ENCODE assay signal across 26 cellular contexts in the genomic region with DNA sequence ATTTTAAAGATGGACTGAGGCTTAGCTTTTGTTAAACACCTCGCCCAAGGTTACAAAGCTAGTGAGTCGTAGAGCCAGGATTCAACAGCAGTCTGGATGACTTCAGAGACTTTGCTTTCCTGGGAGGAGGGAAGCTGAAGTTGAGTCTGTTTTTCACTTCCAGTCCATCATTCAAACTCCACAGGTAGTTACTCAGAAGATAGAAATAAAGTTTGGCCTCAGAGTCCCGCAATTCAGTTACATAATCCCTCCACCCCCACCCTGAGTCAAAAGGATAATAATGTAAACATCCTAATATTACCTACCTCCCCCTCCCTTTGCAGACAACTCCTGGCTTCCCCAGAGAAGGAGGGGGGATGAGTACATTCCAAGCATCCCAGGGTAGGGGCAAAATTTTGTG. TPM values are rescaled to one million over a fixed set of nuclear protein-coding genes. Genes with fewer than 3 reads are reported as not detected.
A peak's percentile ranks its signal among the peaks of the same experiment; 100 is the strongest.
DNase-seq lines count a peak whose midpoint lies in the region; ATAC-seq, FAIRE-seq and TF ChIP-seq lines count a peak whose summit lies in the region.
"Had no signal": no experiment of that assay in that cellular context is flagged by ENCODE, and none has a peak within 500 bp of the region (broad histone marks: within the 10 kb centered on the region; RNA-seq: fewer than 3 reads in every experiment).

No MANE protein-coding gene starts in this region.

- TF ChIP-seq CTCF in IMR-90 (conservative IDR thresholded peaks at IDR 0.05; ENCODE audit: low read depth, low read length) (no peak), bronchial epithelial cell (IDR thresholded peaks at IDR 0.05; ENCODE audit: insufficient read depth, low read length, severe bottlenecking) (no peak), sigmoid colon (IDR thresholded peaks at IDR 0.05) (no peak)

- no peak overlapping the region for H4K8ac ChIP-seq in IMR-90 (ENCODE audit: low read depth in 2 of 2, low read length in 2 of 2)

- WGBS in IMR-90 (ENCODE audit: extremely low coverage in 2 of 2, insufficient read length in 1 of 2), 2 experiments = no CpG with 5 or more reads among the region's 3 CpGs
- WGBS in sigmoid colon, 2 donors = 80 to 85% methylated on average over 3 of the region's 3 CpGs

- intact Hi-C loops in IMR-90 (cut with micrococcal nuclease) (no loop called here), sigmoid colon (cut with DNase I) (no loop called here)

- no peak for FAIRE-seq in bronchial epithelial cell (lab: Jason Lieb, UNC)
- FAIRE-seq: kidney had no signal

- no peak for TF ChIP-seq EP300 in sigmoid colon (IDR thresholded peaks at IDR 0.05)

- H3K4me1 ChIP-seq in IMR-90 (ENCODE audit: control insufficient read depth, insufficient read depth, low read length) (peaks cover 6% of the 10 kb centered on the region), sigmoid colon (peaks cover 0 to 69% (median 55%) of the 10 kb centered on the region in 4 donors)

- BruUV-seq in IMR-90 (replicated peaks; lab: Mats Ljungman, UMichigan) = no TSS peak

- dilution Hi-C loops in IMR-90 (cut with HindIII; ENCODE audit: low sequenced_read_pairs, unreplicated experiment) = no loop called here

- no peak overlapping the region for H2BK15ac ChIP-seq in IMR-90 (ENCODE audit: low read depth, low read length)

- 0 out of 2 replicates have a peak overlapping the region, but pooled peaks have one; percentile 62 for H3K14ac ChIP-seq in IMR-90 (replicated peaks; ENCODE audit: low read depth, low read length)

- no peaks in the 10 kb centered on the region for H3K9me3 Mint-ChIP-seq in T-helper 1 cell treated with Interleukin-12 subunit alpha and Interleukin-12 subunit beta and Interleukin-4 antibody, amounts not matched to agents 30 μg/mL and 1 μg/mL, for 36 hours
- H3K9me3 Mint-ChIP-seq: activated B cell treated with CpG ODN at 0.5 μM for 24 hours, GM23338, IgD-negative memory B cell, neural crest cell had no signal

- TF ChIP-seq RAD21 in IMR-90 (IDR thresholded peaks at IDR 0.05; ENCODE audit: low read length) = peak; percentile 4; the same call in 1 of the 2 replicates

- no peak overlapping the region for H4K91ac ChIP-seq in IMR-90 (ENCODE audit: insufficient read depth, low read depth, low read length)

- no peak overlapping the region for H3K4me3 Mint-ChIP-seq in T-helper 1 cell treated with Interleukin-12 subunit alpha and Interleukin-12 subunit beta and Interleukin-4 antibody, amounts not matched to agents 30 μg/mL and 1 μg/mL, for 36 hours
- H3K4me3 Mint-ChIP-seq: activated B cell treated with CpG ODN at 0.5 μM for 24 hours, GM23338, neural crest cell had no signal

- H3K36me3 Mint-ChIP-seq in T-helper 1 cell treated with Interleukin-12 subunit alpha and Interleukin-12 subunit beta and Interleukin-4 antibody, amounts not matched to agents 30 μg/mL and 1 μg/mL, for 36 hours (ENCODE audit: low read depth) = peaks cover 61% of the 10 kb centered on the region

- peak; percentile 45; the same call in 1 of the 2 replicates for ATAC-seq in IMR-90 (ENCODE audit: low read depth)
- no peak for ATAC-seq in GM19455 (IDR thresholded peaks at IDR 0.05; ENCODE audit: unreplicated experiment)
- ATAC-seq: GM23338 had no signal

- no peak overlapping the region for H3K4me2 ChIP-seq in IMR-90 (ENCODE audit: low read depth, low read length)
- H3K4me2 ChIP-seq: GM23338 had no signal

- no peak overlapping the region for H4K5ac ChIP-seq in IMR-90 (ENCODE audit: low read depth, low read length)

- no peak overlapping the region for H2BK20ac ChIP-seq in IMR-90 (ENCODE audit: low read depth, low read length)

- H3K4ac ChIP-seq in IMR-90 (ENCODE audit: low read depth, low read length) = no peak overlapping the region

- peaks cover 25 to 61% of the 10 kb centered on the region in 2 experiments for H3K79me1 ChIP-seq in IMR-90 (ENCODE audit: low read depth in 1 of 2, low read length in 2 of 2)

- H3K4me3 ChIP-seq in IMR-90 (ENCODE audit: insufficient read depth, low read depth, low read length) (no peak overlapping the region), bronchial epithelial cell (ENCODE audit: low read depth, low read length) (no peak overlapping the region), sigmoid colon (no peak overlapping the region)
- H3K4me3 ChIP-seq: adrenal gland, GM23338, transverse colon had no signal

- in situ Hi-C loops in IMR-90 (cut with MboI; ENCODE audit: low sequenced_read_pairs) = no loop called here

- no peak overlapping the region for H2BK5ac ChIP-seq in IMR-90 (ENCODE audit: low read depth, low read length, poor library complexity, severe bottlenecking)

- no peaks in the 10 kb centered on the region; the same call in none of the 2 replicates for H4K20me1 ChIP-seq in IMR-90 (ENCODE audit: insufficient read depth, low read length)

- CTCF ChIA-PET in IMR-90 (lab: Yijun Ruan, JAX) = interaction anchor here (2.4 to 2.8 kb wide), 2 partner anchors 8 to 94 kb away, joined by 10 to 14 read pairs; partner anchors contain the start of gene HBEGF

- peak overlapping the region; percentile 38; the same call in 1 of the 2 replicates for H3K23ac ChIP-seq in IMR-90 (ENCODE audit: low read depth, low read length)

- H2AK5ac ChIP-seq in IMR-90 (ENCODE audit: low read depth, low read length) = no peak overlapping the region

- DNase-seq in T-helper 1 cell = no peak
- DNase-seq in IMR-90 = peak; percentile 68
- DNase-seq in bronchial epithelial cell (ENCODE audit: low read depth) = peak; percentile 75
- no peak for DNase-seq in sigmoid colon
- no peak for DNase-seq in DMS153 (lab: John Stamatoyannopoulos, UW)
- no peak for DNase-seq in epidermal melanocyte (ENCODE audit: insufficient read length, low spot score)
- DNase-seq: 8988T; activated B cell treated with CpG ODN at 0.5 μM for 24 hours; activated effector memory CD4-positive, alpha-beta T cell treated with Interleukin-2 at 50 U/mL for 16 hours; adrenal gland; DMS53; effector CD4-positive, alpha-beta T cell; kidney; NCI-H2029 treated with DMSO at 0.1 percent for 48 hours; NCI-H524; SIG-M5; stimulated activated naive CD4-positive, alpha-beta T cell; T-helper 2 cell; transverse colon had no signal

- no peak overlapping the region for H3K9ac ChIP-seq in IMR-90 (ENCODE audit: low read depth, low read length)

- no peak overlapping the region for H2AK9ac ChIP-seq in IMR-90 (replicated peaks; ENCODE audit: low read depth, low read length, poor library complexity)

- H3K27me3 ChIP-seq in IMR-90 (ENCODE audit: control insufficient read depth, insufficient read depth, low read length) (no peaks in the 10 kb centered on the region), bronchial epithelial cell (ENCODE audit: control insufficient read depth, insufficient read depth, low read length) (no peaks in the 10 kb centered on the region), sigmoid colon (no peaks in the 10 kb centered on the region)
- H3K27me3 ChIP-seq: adrenal gland, transverse colon had no signal

- H3K9me3 ChIP-seq in IMR-90 (ENCODE audit: control insufficient read depth, insufficient read depth, low read length) = no peaks in the 10 kb centered on the region
- no peaks in the 10 kb centered on the region for H3K9me3 ChIP-seq in sigmoid colon
- H3K9me3 ChIP-seq: adrenal gland, transverse colon had no signal

- H3K27ac ChIP-seq in IMR-90 (ENCODE audit: insufficient read depth, low read length) (no peak overlapping the region), sigmoid colon (peak overlapping the region in 3 of 4 donors; percentile 4 to 93 (median 75))
- H3K27ac ChIP-seq: adrenal gland had no signal

- peak overlapping the region; percentile 15 for H3K27ac Mint-ChIP-seq in T-helper 1 cell treated with Interleukin-12 subunit alpha and Interleukin-12 subunit beta and Interleukin-4 antibody, amounts not matched to agents 30 μg/mL and 1 μg/mL, for 36 hours
- H3K27ac Mint-ChIP-seq: activated B cell treated with CpG ODN at 0.5 μM for 24 hours, GM23338, IgD-negative memory B cell had no signal

- H2BK120ac ChIP-seq in IMR-90 (ENCODE audit: low read depth, low read length) = no peak overlapping the region

- no peak overlapping the region for H2AFZ ChIP-seq in IMR-90 (replicated peaks; ENCODE audit: low read length, poor library complexity)
- H2AFZ ChIP-seq: GM23338 had no signal

- POLR2A ChIA-PET in IMR-90 (lab: Charles Lee; ENCODE audit: unreplicated experiment) = interaction anchor here (0.5 kb wide), 1 partner anchor 16 kb away, joined by 9 read pairs; no protein-coding TSS in a partner anchor

- H3K36me3 ChIP-seq in IMR-90 (ENCODE audit: control insufficient read depth, insufficient read depth, low read length) = peaks cover 18% of the 10 kb centered on the region
- H3K36me3 ChIP-seq in bronchial epithelial cell (ENCODE audit: control insufficient read depth, insufficient read depth, low read length) = peaks cover 52% of the 10 kb centered on the region
- peaks cover 0 to 23% (median 8%) of the 10 kb centered on the region in 4 donors for H3K36me3 ChIP-seq in sigmoid colon
- H3K36me3 ChIP-seq: transverse colon had no signal

- peaks cover 56% of the 10 kb centered on the region for H3K4me1 Mint-ChIP-seq in T-helper 1 cell treated with Interleukin-12 subunit alpha and Interleukin-12 subunit beta and Interleukin-4 antibody, amounts not matched to agents 30 μg/mL and 1 μg/mL, for 36 hours (ENCODE audit: low read depth)
- H3K4me1 Mint-ChIP-seq: GM23338 had no signal

- no peaks in the 10 kb centered on the region for H3K27me3 Mint-ChIP-seq in T-helper 1 cell treated with Interleukin-12 subunit alpha and Interleukin-12 subunit beta and Interleukin-4 antibody, amounts not matched to agents 30 μg/mL and 1 μg/mL, for 36 hours (ENCODE audit: low read depth)
- H3K27me3 Mint-ChIP-seq: activated B cell treated with CpG ODN at 0.5 μM for 24 hours had no signal

- H3K56ac ChIP-seq in IMR-90 (ENCODE audit: extremely low read depth, insufficient read depth, low read length) = no peak overlapping the region

- no peak for TF ChIP-seq POLR2A in IMR-90 (IDR thresholded peaks at IDR 0.05; ENCODE audit: low read depth, low read length)
- TF ChIP-seq POLR2A in sigmoid colon (IDR thresholded peaks at IDR 0.05) = no peak

- H3K9me1 ChIP-seq in IMR-90 (ENCODE audit: insufficient read depth, low read length) = peaks cover 21% of the 10 kb centered on the region

- H3K18ac ChIP-seq in IMR-90 (ENCODE audit: low read depth, low read length) = no peak overlapping the region

RNA-seq across cellular contexts. Expression of gene HBEGF, which starts 8.1 kb away (rescaled TPM):
- total RNA-seq in IMR-90 (2012; rRNA removed) (18.8 and 26.9 TPM in 2 replicates), bronchial epithelial cell (23.8 and 76.6 TPM in 2 replicates), sigmoid colon (10 to 100 TPM in 2 of 4 donors, 1 to 10 TPM in 2; 4.7 to 17.6 (median 10.4) TPM)
- polyA plus RNA-seq in IMR-90 (2012; rRNA removed) (36.1 and 48.7 TPM in 2 replicates), sigmoid colon (10 to 100 TPM in 2 of 3 donors, 1 to 10 TPM in 1; 5.4 to 15.0 (median 11.6) TPM)
- 31.0 and 54.1 TPM in 2 replicates for polyA plus RNA-seq in IMR-90 (2012; cell fraction: cytosol; rRNA removed)
- 41.9 and 95.5 TPM in 2 replicates for polyA plus RNA-seq in IMR-90 (2012; cell fraction: nucleus; rRNA removed; ENCODE audit: low replicate concordance)

RNA-seq across cellular contexts. Expression of gene SLC4A9, which starts 21.7 kb away (rescaled TPM):
- total RNA-seq in IMR-90 (2012; rRNA removed) (not detected in 2 replicates), bronchial epithelial cell (0.38 TPM in 1 of 2 replicates, not detected in the other), sigmoid colon (not detected)
- polyA plus RNA-seq in IMR-90 (2012; rRNA removed) (not detected in 2 replicates), sigmoid colon (under 1 TPM in 1 of 3 donors, not detected in 2; 0.25 TPM)
- not detected in 2 replicates for polyA plus RNA-seq in IMR-90 (2012; cell fraction: cytosol; rRNA removed)
- polyA plus RNA-seq in IMR-90 (2012; cell fraction: nucleus; rRNA removed; ENCODE audit: low replicate concordance) = 0.05 and 0.19 TPM in 2 replicates
- total RNA-seq: activated B cell treated with CpG ODN at 0.5 μM for 24 hours; activated CD8-positive, alpha-beta memory T cell treated with anti-CD3 and anti-CD28 coated beads for 36 hours; adrenal gland; fibroblast of lung; GM23338; neural crest cell had no signal
- polyA plus RNA-seq: fibroblast of lung, IgD-negative memory B cell had no signal

RNA-seq across cellular contexts. Expression of gene PFDN1, which starts 35.4 kb away (rescaled TPM):
- total RNA-seq in IMR-90 (2012; rRNA removed) (92.8 and 98.8 TPM in 2 replicates), bronchial epithelial cell (34.5 and 38.1 TPM in 2 replicates), sigmoid colon (100 to 1,000 TPM in 3 of 4 donors, 10 to 100 TPM in 1; 88.2 to 159 (median 123) TPM)
- polyA plus RNA-seq in IMR-90 (2012; rRNA removed) (134 and 140 TPM in 2 replicates), sigmoid colon (10 to 100 TPM; 61.8 to 85.9 (median 78.4) TPM)
- 85.4 and 108 TPM in 2 replicates for polyA plus RNA-seq in IMR-90 (2012; cell fraction: cytosol; rRNA removed)
- polyA plus RNA-seq in IMR-90 (2012; cell fraction: nucleus; rRNA removed; ENCODE audit: low replicate concordance) = 39.7 and 45.7 TPM in 2 replicates

Comparison
In these comparisons a context has a peak if more than half of its experiments do, and no peak if none do; other contexts are left out.
1. DNase-seq: peak in IMR-90 (single experiment) and bronchial epithelial cell (single experiment); none in T-helper 1 cell (0 of 5), sigmoid colon (single experiment), DMS153 (single experiment) and epidermal melanocyte (single experiment).